Comparison of ENCODE assay signal across 1 cellular context in genomic region chr2:128448331-128449225, GRCh38.
TF ChIP-seq lines count a peak whose summit lies in the region.

No MANE protein-coding gene starts in this region.

TF ChIP-seq in IMR-90, 13 proteins besides CTCF, POLR2A, EP300 and RAD21:
- TF ChIP-seq ELK1 (IDR thresholded peaks at IDR 0.05; ENCODE audit: borderline replicate concordance, low read depth, low read length), result no peak
- no peak for TF ChIP-seq RCOR1 (IDR thresholded peaks at IDR 0.05; ENCODE audit: insufficient replicate concordance, low read length)
- TF ChIP-seq MXI1 (IDR thresholded peaks at IDR 0.05; ENCODE audit: borderline replicate concordance, low read depth, low read length), result no peak
- no peak for TF ChIP-seq FOS (IDR thresholded peaks at IDR 0.05; ENCODE audit: low read depth, low read length)
- no peak for TF ChIP-seq NFE2L2 (IDR thresholded peaks at IDR 0.05; ENCODE audit: low read depth, low read length)
- no peak for TF ChIP-seq SMC3 (IDR thresholded peaks at IDR 0.05; ENCODE audit: low read depth, low read length)
- no peak for TF ChIP-seq CHD1 (IDR thresholded peaks at IDR 0.05; ENCODE audit: low read depth, low read length)
- TF ChIP-seq CEBPB (IDR thresholded peaks at IDR 0.05; ENCODE audit: low read depth, low read length), result no peak
- no peak for TF ChIP-seq BHLHE40 (IDR thresholded peaks at IDR 0.05; ENCODE audit: low read depth, low read length)
